ENCODE assay signal across 24 cellular contexts in genomic region chr18:31931886-31932240, GRCh38. TPM values are rescaled to one million over a fixed set of nuclear protein-coding genes. Genes with fewer than 3 reads are reported as not detected.
DNase-seq lines count a peak whose midpoint lies in the region; ATAC-seq and TF ChIP-seq lines count a peak whose summit lies in the region.
"Had no signal": no experiment of that assay in that cellular context is flagged by ENCODE, and none has a peak within 500 bp of the region (broad histone marks: within the 10 kb centered on the region; RNA-seq: fewer than 3 reads in every experiment).

No MANE protein-coding gene starts in this region.

- H3K27ac ChIP-seq in HCT116 (ENCODE audit: low read depth, low read length): peak overlapping the region; percentile 22; the same call in 1 of the 2 replicates
- H3K27ac ChIP-seq: BLaER1, colonic mucosa, SJCRH30, spleen, transverse colon had no signal

- CTCF ChIA-PET in HCT116 (lab: Charles Lee): no interaction called here
- CTCF ChIA-PET in activated CD8-positive, alpha-beta memory T cell treated with anti-CD3 and anti-CD28 coated beads, Interleukin-2, amount 10 ng/mL, durations not matched to agents 7 days and 5 days (lab: Charles Lee): no interaction called here

- H3K4me3 ChIP-seq in AG09309 (ENCODE audit: control insufficient read depth, low read depth, low read length) (no peak overlapping the region), HCT116 (replicated peaks in 1 of 2; ENCODE audit: low read depth in 1 of 2, low read length in 2 of 2) (no peak overlapping the region)
- H3K4me3 ChIP-seq: BLaER1, colonic mucosa, SJCRH30, spleen had no signal

- DNase-seq in AG09309 (ENCODE audit: low read depth) (peak; percentile 68), HCT116 (ENCODE audit: low read depth, low spot score) (no peak), chondrocyte (ENCODE audit: low spot score) (no peak), mesothelial cell of epicardium (ENCODE audit: low spot score in 2 of 2, unreplicated experiment in 2 of 2) (no peak), omental fat pad (ENCODE audit: low spot score) (no peak)
- no peak for DNase-seq in activated CD8-positive, alpha-beta memory T cell treated with anti-CD3 and anti-CD28 coated beads, Interleukin-2, amount 10 ng/mL, durations not matched to agents 7 days and 5 days
- DNase-seq: activated CD4-positive, alpha-beta T cell treated with anti-CD3 and anti-CD28 coated beads for 1 hour; activated naive CD4-positive, alpha-beta T cell; activated T-cell treated with anti-CD3 and anti-CD28 coated beads, Interleukin-2, amount 50 U/mL, for 24 hours; colonic mucosa; DMS79 treated with DMSO at 0.1 percent for 48 hours; effector memory CD4-positive, alpha-beta T cell; foreskin melanocyte; KG1; naive thymus-derived CD4-positive, alpha-beta T cell; NCI-H1417; NCI-H345; occipital lobe; spleen; transverse colon had no signal

- ATAC-seq in HCT116 (no peak), esophagus mucosa (no peak), omental fat pad (ENCODE audit: low FRiP score) (no peak), GM18870 (IDR thresholded peaks at IDR 0.05; ENCODE audit: unreplicated experiment) (no peak)
- no peak for ATAC-seq in activated CD8-positive, alpha-beta memory T cell treated with anti-CD3 and anti-CD28 coated beads, Interleukin-2, amount 10 ng/mL, durations not matched to agents 7 days and 5 days
- ATAC-seq: naive thymus-derived CD4-positive, alpha-beta T cell had no signal

- intact Hi-C loops in HCT116 (cut with micrococcal nuclease): no loop called here

- H3K9ac ChIP-seq in HCT116 (ENCODE audit: low read length): no peak overlapping the region
- H3K9ac ChIP-seq: BLaER1 had no signal

- H3K79me2 ChIP-seq in HCT116 (ENCODE audit: insufficient read depth, low read length): peaks cover 85% of the 10 kb centered on the region

- POLR2A ChIA-PET in HCT116 (lab: Charles Lee): no interaction called here

- no peak for TF ChIP-seq RAD21 in HCT116 (IDR thresholded peaks at IDR 0.05; ENCODE audit: low read depth)

- no peaks in the 10 kb centered on the region for H3K9me3 ChIP-seq in HCT116 (ENCODE audit: control insufficient read depth in 1 of 2, insufficient read depth in 1 of 2, low read depth in 1 of 2, low read length in 2 of 2)
- H3K9me3 ChIP-seq: BLaER1, colonic mucosa, SJCRH30, spleen, transverse colon had no signal

- H3K4me2 ChIP-seq in HCT116 (ENCODE audit: low read length): no peak overlapping the region
- H3K4me2 ChIP-seq: BLaER1 had no signal

- peaks cover 3% of the 10 kb centered on the region for H3K36me3 Mint-ChIP-seq in chondrocyte (ENCODE audit: low read depth)
- H3K36me3 Mint-ChIP-seq in mesothelial cell of epicardium: peaks cover 7% of the 10 kb centered on the region
- peaks cover 22% of the 10 kb centered on the region for H3K36me3 Mint-ChIP-seq in activated CD8-positive, alpha-beta memory T cell treated with anti-CD3 and anti-CD28 coated beads, Interleukin-2, amount 10 ng/mL, durations not matched to agents 7 days and 5 days

- H3K9me3 Mint-ChIP-seq in chondrocyte (ENCODE audit: low read depth) (no peaks in the 10 kb centered on the region), mesothelial cell of epicardium (no peaks in the 10 kb centered on the region)
- H3K9me3 Mint-ChIP-seq in activated CD8-positive, alpha-beta memory T cell treated with anti-CD3 and anti-CD28 coated beads, Interleukin-2, amount 10 ng/mL, durations not matched to agents 7 days and 5 days (ENCODE audit: low read depth): no peaks in the 10 kb centered on the region
- H3K9me3 Mint-ChIP-seq: activated T-cell treated with anti-CD3 and anti-CD28 coated beads, Interleukin-2, amount 50 U/mL, for 24 hours; naive thymus-derived CD4-positive, alpha-beta T cell had no signal

- peaks cover 15% of the 10 kb centered on the region for H3K4me1 Mint-ChIP-seq in chondrocyte (ENCODE audit: low read depth)
- H3K4me1 Mint-ChIP-seq in mesothelial cell of epicardium: peaks cover 14% of the 10 kb centered on the region
- peaks cover 3% of the 10 kb centered on the region for H3K4me1 Mint-ChIP-seq in activated CD8-positive, alpha-beta memory T cell treated with anti-CD3 and anti-CD28 coated beads, Interleukin-2, amount 10 ng/mL, durations not matched to agents 7 days and 5 days

- peaks cover 0 to 3% of the 10 kb centered on the region in 2 experiments; a peak in 2 of 4 replicates for H3K36me3 ChIP-seq in HCT116 (ENCODE audit: control insufficient read depth in 1 of 2, insufficient read depth in 2 of 2, low read length in 2 of 2)
- H3K36me3 ChIP-seq: SJCRH30 had no signal

- no peaks in the 10 kb centered on the region for H3K27me3 ChIP-seq in HCT116 (ENCODE audit: insufficient read depth, low read length)
- H3K27me3 ChIP-seq: BLaER1, colonic mucosa, SJCRH30, spleen, transverse colon had no signal

- H3K4me3 Mint-ChIP-seq in chondrocyte (ENCODE audit: unreplicated experiment): no peak overlapping the region
- no peak overlapping the region for H3K4me3 Mint-ChIP-seq in mesothelial cell of epicardium
- H3K4me3 Mint-ChIP-seq in activated CD8-positive, alpha-beta memory T cell treated with anti-CD3 and anti-CD28 coated beads, Interleukin-2, amount 10 ng/mL, durations not matched to agents 7 days and 5 days: no peak overlapping the region
- H3K4me3 Mint-ChIP-seq: activated T-cell treated with anti-CD3 and anti-CD28 coated beads, Interleukin-2, amount 50 U/mL, for 24 hours; naive thymus-derived CD4-positive, alpha-beta T cell had no signal

- H3K4me1 ChIP-seq in HCT116 (ENCODE audit: control insufficient read depth in 1 of 2, insufficient read depth in 2 of 2, low read length in 2 of 2): peaks cover 0 to 8% of the 10 kb centered on the region in 2 experiments; a peak in 1 of 4 replicates
- H3K4me1 ChIP-seq: colonic mucosa had no signal

- no peaks in the 10 kb centered on the region for H3K9me2 ChIP-seq in HCT116 (ENCODE audit: insufficient read depth)

- RAD21 ChIA-PET in HCT116 (lab: Charles Lee; ENCODE audit: low non-redundant PET in 1 of 2, low total read pairs in 2 of 2, uncharacterized antibody in 2 of 2, unreplicated experiment in 2 of 2): no interaction called here

- no peak for TF ChIP-seq POLR2A in HCT116 (IDR thresholded peaks at IDR 0.05; ENCODE audit: borderline replicate concordance, extremely low read depth, insufficient read depth, insufficient read length)

- TF ChIP-seq CTCF in AG09309 (IDR thresholded peaks at IDR 0.05; ENCODE audit: control insufficient read depth, insufficient read depth, low read depth, low read length, missing control alignments): no peak
- no peak for TF ChIP-seq CTCF in HCT116 (IDR thresholded peaks at IDR 0.05 in 2 of 3, conservative IDR thresholded peaks at IDR 0.05 in 1 of 3; ENCODE audit: borderline replicate concordance in 1 of 3, insufficient read depth in 1 of 3, low read depth in 2 of 3, low read length in 2 of 3)
- TF ChIP-seq CTCF in chondrocyte (IDR thresholded peaks at IDR 0.05): no peak
- no peak for TF ChIP-seq CTCF in mesothelial cell of epicardium (IDR thresholded peaks at IDR 0.05; ENCODE audit: unreplicated experiment)
- TF ChIP-seq CTCF in omental fat pad (IDR thresholded peaks at IDR 0.05): no peak

- no peaks in the 10 kb centered on the region for H4K20me1 ChIP-seq in HCT116 (ENCODE audit: insufficient read depth)

- no peaks in the 10 kb centered on the region for H3K27me3 Mint-ChIP-seq in chondrocyte (ENCODE audit: low read depth)
- no peaks in the 10 kb centered on the region for H3K27me3 Mint-ChIP-seq in mesothelial cell of epicardium (ENCODE audit: low read depth)
- H3K27me3 Mint-ChIP-seq in activated CD8-positive, alpha-beta memory T cell treated with anti-CD3 and anti-CD28 coated beads, Interleukin-2, amount 10 ng/mL, durations not matched to agents 7 days and 5 days: no peaks in the 10 kb centered on the region
- H3K27me3 Mint-ChIP-seq: activated T-cell treated with anti-CD3 and anti-CD28 coated beads, Interleukin-2, amount 50 U/mL, for 24 hours; naive thymus-derived CD4-positive, alpha-beta T cell had no signal

- H3K27ac Mint-ChIP-seq in chondrocyte (ENCODE audit: unreplicated experiment) (peak overlapping the region; percentile 76), mesothelial cell of epicardium (peak overlapping the region; percentile 83)
- no peak overlapping the region for H3K27ac Mint-ChIP-seq in activated CD8-positive, alpha-beta memory T cell treated with anti-CD3 and anti-CD28 coated beads, Interleukin-2, amount 10 ng/mL, durations not matched to agents 7 days and 5 days

- no TSS peak for BruUV-seq in HCT116 (replicated peaks; lab: Mats Ljungman, UMichigan)

- H2AFZ ChIP-seq in HCT116 (ENCODE audit: low read depth, low read length, poor library complexity, severe bottlenecking): no peak overlapping the region

TF ChIP-seq in HCT116, 20 proteins besides CTCF, POLR2A, EP300 and RAD21:
- TF ChIP-seq ELF1 (IDR thresholded peaks at IDR 0.05; ENCODE audit: borderline replicate concordance, low read depth) (no peak), MAX (IDR thresholded peaks at IDR 0.05) (no peak)

RNA-seq across cellular contexts. Expression of gene TRAPPC8, which starts 11.1 kb away (rescaled TPM):
- total RNA-seq in HCT116 (2021; ENCODE audit: unreplicated experiment) (30.4 TPM), chondrocyte (25.8 to 32.8 TPM (median 29.6 TPM) in 3 replicates), mesothelial cell of epicardium (34.9 to 39.8 TPM (median 35.6 TPM) in 3 replicates), esophagus mucosa (30.5 TPM), omental fat pad (10 to 100 TPM; 36.2 to 45.7 (median 36.9) TPM)
- polyA plus RNA-seq in HCT116 (2012): 8.3 and 13.0 TPM in 2 replicates
- 10 to 100 TPM; 33.0 to 41.9 TPM for total RNA-seq in activated CD8-positive, alpha-beta memory T cell treated with anti-CD3 and anti-CD28 coated beads, Interleukin-2, amount 10 ng/mL, durations not matched to agents 7 days and 5 days
